ENCODE assay signal across 18 cellular contexts in the genomic region with DNA sequence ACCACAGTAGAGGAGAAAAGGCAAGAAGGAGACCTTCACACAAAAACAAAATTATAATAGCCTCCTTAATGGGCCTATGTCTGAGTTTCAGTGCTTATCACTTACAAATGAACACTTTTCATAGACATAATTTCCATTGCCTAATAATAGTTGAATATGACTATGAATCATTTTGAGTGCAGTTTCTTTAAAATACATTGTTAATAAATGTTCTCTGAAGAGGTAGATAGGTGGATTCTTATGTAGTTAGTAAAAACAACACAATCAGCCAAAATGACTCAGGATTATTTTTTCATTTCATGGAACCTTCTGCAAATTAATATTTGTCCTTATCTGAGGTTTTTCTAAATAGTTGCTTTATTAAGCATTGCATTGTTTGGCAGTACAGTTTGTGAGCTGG. TPM values are rescaled to one million over a fixed set of nuclear protein-coding genes. Genes with fewer than 3 reads are reported as not detected.
DNase-seq lines count a peak whose midpoint lies in the region; ATAC-seq, FAIRE-seq and TF ChIP-seq lines count a peak whose summit lies in the region.
"Had no signal": no experiment of that assay in that cellular context is flagged by ENCODE, and none has a peak within 500 bp of the region (broad histone marks: within the 10 kb centered on the region; RNA-seq: fewer than 3 reads in every experiment).

No MANE protein-coding gene starts in this region.

- no peaks in the 10 kb centered on the region for H3K27me3 ChIP-seq in lower lobe of right lung (ENCODE audit: low read depth)

- peaks cover 14% of the 10 kb centered on the region for H3K4me1 ChIP-seq in lower lobe of right lung

- DNase-seq in EL (peak; percentile 19), RCC 7860 (ENCODE audit: low spot score) (no peak), omental fat pad (ENCODE audit: low spot score) (no peak), lower lobe of right lung (no peak), NCI-H187 treated with DMSO at 0.1 percent for 48 hours (lab: John Stamatoyannopoulos, UW) (no peak)
- DNase-seq: CD8-positive, alpha-beta T cell; DND-41; HFFc6; NCI-H1105 treated with DMSO at 0.1 percent for 48 hours; NCI-H187; NCI-H2171 treated with DMSO at 0.1 percent for 48 hours; NCI-H510A treated with DMSO at 0.1 percent for 48 hours; SHP77 treated with DMSO at 0.1 percent for 48 hours had no signal

- H3K4me3 ChIP-seq in lower lobe of right lung: no peak overlapping the region

- TF ChIP-seq CTCF in omental fat pad (IDR thresholded peaks at IDR 0.05) (no peak), lower lobe of right lung (IDR thresholded peaks at IDR 0.05) (no peak)

- intact Hi-C loops in lower lobe of right lung (cut with DNase I): no loop called here

- ATAC-seq in omental fat pad (ENCODE audit: low FRiP score) (peak; percentile 46), lower lobe of right lung (no peak), HG02798 (IDR thresholded peaks at IDR 0.05; ENCODE audit: poor library complexity, unreplicated experiment) (no peak)
- ATAC-seq: CD8-positive, alpha-beta T cell; HepG2 had no signal

- H3K27ac ChIP-seq in lower lobe of right lung: no peak overlapping the region

- H3K9me3 ChIP-seq in lower lobe of right lung: no peaks in the 10 kb centered on the region

- FAIRE-seq in RCC 7860 (lab: Jason Lieb, UNC): peak; percentile 51
- FAIRE-seq in endometrium (lab: Jason Lieb, UNC): peak; percentile 33
- FAIRE-seq: D721Med, H1, HepG2 had no signal

- peaks cover 20% of the 10 kb centered on the region for H3K36me3 ChIP-seq in lower lobe of right lung

RNA-seq across cellular contexts. Expression of gene DAPK1, which starts 45.6 kb away (rescaled TPM):
- 100 to 1,000 TPM in 2 of 4 donors, 10 to 100 TPM in 2; 56.1 to 214 (median 88.1) TPM for total RNA-seq in omental fat pad
- 196 TPM for total RNA-seq in lower lobe of right lung
